In the genomic region with DNA sequence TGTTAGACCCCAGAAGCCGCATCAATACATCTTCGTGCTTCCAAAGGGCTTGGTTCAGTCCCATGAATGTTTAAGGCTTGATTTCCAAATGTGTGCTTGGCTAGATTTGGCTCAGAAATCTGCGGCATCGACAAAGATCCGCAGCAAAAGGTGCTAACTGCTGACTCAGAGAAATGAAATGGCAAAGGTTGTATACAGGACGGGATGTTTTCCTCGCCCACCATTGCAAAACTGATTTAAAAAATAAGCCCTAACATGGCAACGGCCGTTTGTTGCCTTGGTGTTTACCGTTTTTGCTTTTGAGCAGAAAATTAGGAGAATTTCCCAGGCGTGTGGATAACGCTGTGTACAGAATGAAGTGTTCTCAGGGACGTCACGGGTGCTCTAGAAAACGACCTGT, we compare ENCODE assay signal across 29 cellular contexts.
"Had no signal": no experiment of that assay in that cellular context is flagged by ENCODE, and none has a peak within 500 bp of the region (broad histone marks: within the 10 kb centered on the region; RNA-seq: fewer than 3 reads in every experiment).

No MANE protein-coding gene starts in this region.

- H3K27me3 ChIP-seq: neural progenitor cell, vagina had no signal

- H3K36me3 Mint-ChIP-seq: neural progenitor cell; stimulated activated effector memory CD8-positive, alpha-beta T cell treated with anti-CD3 and anti-CD28 coated beads, Interleukin-12 subunit alpha, Interleukin-12 subunit beta, amount 100 ng/mL, for 72 hours; type B pancreatic cell had no signal

- H3K4me1 Mint-ChIP-seq: central memory CD8-positive, alpha-beta T cell; mesothelial cell of epicardium; naive B cell; stimulated activated effector memory CD8-positive, alpha-beta T cell treated with anti-CD3 and anti-CD28 coated beads, Interleukin-12 subunit alpha, Interleukin-12 subunit beta, amount 100 ng/mL, for 72 hours; T-helper 17 cell had no signal

- H3K9ac ChIP-seq: neural progenitor cell had no signal

- H3K9me3 Mint-ChIP-seq: activated naive CD4-positive, alpha-beta T cell treated with anti-CD3 and anti-CD28 coated beads for 36 hours; activated T-helper 1 cell treated with anti-CD3 and anti-CD28 coated beads, Interleukin-12 subunit alpha, Interleukin-12 subunit beta, Interleukin-2, Interleukin-4 antibody, amounts not matched to agents 30 ng/mL and 10 ng/mL and 1 ng/mL, durations not matched to agents 14 hours and 24 hours and 36 hours; central memory CD8-positive, alpha-beta T cell; dendritic cell treated with granulocyte-macrophage colony-stimulating factor and Interleukin-4, amounts not matched to agents 40 ng/mL and 50 ng/mL, for 4 days; mesothelial cell of epicardium; neural progenitor cell; stimulated activated effector memory CD8-positive, alpha-beta T cell treated with anti-CD3 and anti-CD28 coated beads, Interleukin-12 subunit alpha, Interleukin-12 subunit beta, amount 100 ng/mL, for 72 hours; stimulated activated naive CD8-positive, alpha-beta T cell treated with anti-CD3 and anti-CD28 coated beads, Interleukin-15, Interleukin-2, amounts not matched to agents 100 ng/mL and 50 ng/mL, for 24 hours; type B pancreatic cell had no signal

- H3K36me3 ChIP-seq: esophagus squamous epithelium, heart right ventricle, left ventricle myocardium inferior, neural progenitor cell, vagina, WERI-Rb-1 had no signal

- H3K27ac Mint-ChIP-seq: activated naive CD4-positive, alpha-beta T cell treated with anti-CD3 and anti-CD28 coated beads for 36 hours; activated T-helper 1 cell treated with anti-CD3 and anti-CD28 coated beads, Interleukin-12 subunit alpha, Interleukin-12 subunit beta, Interleukin-2, Interleukin-4 antibody, amounts not matched to agents 30 ng/mL and 10 ng/mL and 1 ng/mL, durations not matched to agents 14 hours and 24 hours and 36 hours; dendritic cell treated with granulocyte-macrophage colony-stimulating factor and Interleukin-4, amounts not matched to agents 40 ng/mL and 50 ng/mL, for 4 days; mesothelial cell of epicardium; naive B cell; neural progenitor cell; stimulated activated effector memory CD8-positive, alpha-beta T cell treated with anti-CD3 and anti-CD28 coated beads, Interleukin-12 subunit alpha, Interleukin-12 subunit beta, amount 100 ng/mL, for 72 hours; stimulated activated naive CD8-positive, alpha-beta T cell treated with anti-CD3 and anti-CD28 coated beads, Interleukin-15, Interleukin-2, amounts not matched to agents 100 ng/mL and 50 ng/mL, for 24 hours; T-helper 17 cell had no signal

- H3K4me2 ChIP-seq: neural progenitor cell had no signal

- H3K4me3 ChIP-seq: esophagus squamous epithelium, heart right ventricle, left ventricle myocardium inferior, lung, neural progenitor cell, skin epidermis, vagina had no signal

- H3K9me3 ChIP-seq: esophagus squamous epithelium, left ventricle myocardium inferior, vagina had no signal

- H2AFZ ChIP-seq: neural progenitor cell had no signal

- H3K4me1 ChIP-seq: left ventricle myocardium inferior, neural progenitor cell, vagina had no signal

- H3K27me3 Mint-ChIP-seq: type B pancreatic cell had no signal

- H3K4me3 Mint-ChIP-seq: activated naive CD4-positive, alpha-beta T cell treated with anti-CD3 and anti-CD28 coated beads for 36 hours; activated T-helper 1 cell treated with anti-CD3 and anti-CD28 coated beads, Interleukin-12 subunit alpha, Interleukin-12 subunit beta, Interleukin-2, Interleukin-4 antibody, amounts not matched to agents 30 ng/mL and 10 ng/mL and 1 ng/mL, durations not matched to agents 14 hours and 24 hours and 36 hours; central memory CD8-positive, alpha-beta T cell; dendritic cell treated with granulocyte-macrophage colony-stimulating factor and Interleukin-4, amounts not matched to agents 40 ng/mL and 50 ng/mL, for 4 days; mesothelial cell of epicardium; naive B cell; neural progenitor cell; stimulated activated effector memory CD8-positive, alpha-beta T cell treated with anti-CD3 and anti-CD28 coated beads, Interleukin-12 subunit alpha, Interleukin-12 subunit beta, amount 100 ng/mL, for 72 hours; stimulated activated naive CD8-positive, alpha-beta T cell treated with anti-CD3 and anti-CD28 coated beads, Interleukin-15, Interleukin-2, amounts not matched to agents 100 ng/mL and 50 ng/mL, for 24 hours; T-helper 17 cell; type B pancreatic cell had no signal

- DNase-seq: activated CD4-positive, alpha-beta T cell treated with anti-CD3 and anti-CD28 coated beads for 48 hours; activated CD4-positive, alpha-beta T cell treated with anti-CD3 and anti-CD28 coated beads, Interleukin-2, amount 50 U/mL, for 48 hours; activated CD8-positive, alpha-beta memory T cell treated with anti-CD3 and anti-CD28 coated beads for 24 hours; activated effector memory CD4-positive, alpha-beta T cell treated with anti-CD3 and anti-CD28 coated beads, Interleukin-2, amount 50 U/mL, for 16 hours; activated naive CD4-positive, alpha-beta T cell treated with anti-CD3 and anti-CD28 coated beads for 36 hours; effector CD4-positive, alpha-beta T cell; esophagus squamous epithelium; heart right ventricle; left ventricle myocardium inferior; naive B cell; occipital lobe; stimulated activated CD4-positive, alpha-beta T cell treated with anti-CD3 and anti-CD28 coated beads, Interleukin-4, amount 100 ng/mL, for 24 hours; T-helper 17 cell; T1000; WERI-Rb-1 had no signal

- H3K27ac ChIP-seq: epithelial cell of prostate, esophagus squamous epithelium, heart right ventricle, left ventricle myocardium inferior, neural progenitor cell, skin epidermis, vagina, WERI-Rb-1 had no signal

- ATAC-seq: activated CD4-positive, CD25-positive, alpha-beta regulatory T cell treated with anti-CD3 and anti-CD28 coated beads, Interleukin-2, amount 50 U/mL, for 24 hours; heart right ventricle; right cardiac atrium; stimulated activated effector memory CD8-positive, alpha-beta T cell treated with anti-CD3 and anti-CD28 coated beads, Interleukin-12 subunit alpha, Interleukin-12 subunit beta, amount 100 ng/mL, for 72 hours; T-helper 17 cell had no signal
